ENCODE assay signal across 1 cellular context in the genomic region with DNA sequence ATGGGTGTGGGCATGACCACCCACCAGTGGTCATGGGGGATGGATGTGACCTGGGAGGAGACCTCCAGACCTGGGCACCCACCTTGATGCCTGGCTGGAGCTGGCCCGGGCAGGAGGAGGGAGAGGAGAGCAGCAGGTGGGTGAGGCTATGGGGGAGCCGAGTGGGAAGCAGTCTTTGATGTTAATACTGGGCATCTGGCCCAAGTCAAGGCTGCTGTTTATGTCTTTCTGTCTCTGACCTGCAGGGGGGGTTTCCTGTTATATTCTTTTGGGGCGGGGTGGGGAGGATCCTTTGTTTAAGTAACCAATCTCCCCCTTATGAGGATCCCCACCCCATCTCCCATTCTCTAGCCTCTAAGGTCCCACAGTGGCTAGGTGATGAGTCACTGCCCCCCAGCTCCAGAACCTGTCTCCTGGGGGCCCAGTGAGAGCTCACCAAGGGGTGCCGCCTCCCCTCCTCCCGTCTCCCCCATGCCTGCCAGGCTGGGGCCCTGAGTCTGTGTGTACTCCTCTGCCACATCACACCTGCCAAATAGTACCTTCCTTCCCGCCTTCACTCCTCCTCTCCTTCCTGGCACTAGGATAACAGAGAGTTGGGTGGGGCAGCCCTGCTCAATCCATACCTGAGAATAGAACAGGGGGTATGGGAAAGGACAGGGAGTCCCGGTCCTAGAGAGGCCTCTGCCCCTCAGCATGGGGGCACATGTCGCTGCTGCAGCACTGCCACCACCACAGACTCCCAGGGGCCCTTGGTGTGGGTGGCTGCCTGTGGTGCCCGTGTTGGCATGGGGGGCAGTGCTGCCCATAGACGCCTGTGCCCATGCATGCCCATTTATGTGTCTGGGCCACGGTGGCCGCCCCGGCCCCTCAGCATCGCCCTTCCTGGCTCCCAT.
TF ChIP-seq lines count a peak whose summit lies in the region.

No MANE protein-coding gene starts in this region.

TF ChIP-seq in GM12878, 131 proteins besides CTCF, POLR2A, EP300 and RAD21:
- TF ChIP-seq EGR1 (IDR thresholded peaks at IDR 0.05; ENCODE audit: borderline replicate concordance in 1 of 2, low read depth in 2 of 2, low read length in 2 of 2) = no peak
- TF ChIP-seq BHLHE40 (IDR thresholded peaks at IDR 0.05; ENCODE audit: borderline replicate concordance in 1 of 2, low read depth in 2 of 2, low read length in 1 of 2) = peak in 1 of 2 experiments; percentile 23; a peak in 1 of 4 replicates
